1 cellular context compared by ENCODE assay signal in the genomic region with DNA sequence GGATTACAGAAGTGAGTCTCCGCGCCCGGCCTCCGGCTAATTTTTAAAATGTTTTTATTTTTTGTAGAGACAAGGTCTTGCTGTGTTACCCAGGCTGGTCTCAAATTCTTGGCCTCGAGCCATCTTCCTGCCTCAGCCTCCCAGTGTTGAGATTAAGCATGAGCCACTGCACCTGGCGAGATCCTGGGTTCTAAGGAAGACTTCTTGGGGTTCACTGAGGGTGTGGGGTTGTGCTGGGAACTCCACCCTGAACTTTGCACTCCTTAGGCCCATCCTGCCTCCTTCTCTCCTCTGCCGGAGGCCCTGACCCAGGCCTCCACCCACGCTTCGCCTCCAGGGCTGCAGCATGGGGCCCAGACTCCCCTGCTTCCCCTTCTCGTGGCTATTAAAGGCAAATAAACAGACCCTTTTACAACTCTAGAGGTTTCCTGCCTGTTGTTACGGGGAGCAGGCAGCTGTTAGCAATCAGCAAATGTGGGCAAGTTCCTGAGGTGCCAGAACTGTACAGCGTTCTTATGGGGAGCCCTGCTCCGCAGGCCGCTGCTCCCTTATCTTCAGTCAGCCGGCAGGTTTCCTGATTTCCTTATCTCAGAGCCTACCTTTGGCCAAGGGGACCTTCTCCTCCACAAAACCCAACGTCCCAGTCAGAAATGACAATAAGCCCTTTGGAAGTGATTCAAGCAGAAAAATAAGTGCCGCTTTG.
A peak's percentile ranks its signal among the peaks of the same experiment; 100 is the strongest.
TF ChIP-seq lines count a peak whose summit lies in the region.

No MANE protein-coding gene starts in this region.

TF ChIP-seq in K562, 482 proteins besides CTCF, POLR2A, EP300 and RAD21 (continued from another document and continues in another):
- TF ChIP-seq, protein P1, sequence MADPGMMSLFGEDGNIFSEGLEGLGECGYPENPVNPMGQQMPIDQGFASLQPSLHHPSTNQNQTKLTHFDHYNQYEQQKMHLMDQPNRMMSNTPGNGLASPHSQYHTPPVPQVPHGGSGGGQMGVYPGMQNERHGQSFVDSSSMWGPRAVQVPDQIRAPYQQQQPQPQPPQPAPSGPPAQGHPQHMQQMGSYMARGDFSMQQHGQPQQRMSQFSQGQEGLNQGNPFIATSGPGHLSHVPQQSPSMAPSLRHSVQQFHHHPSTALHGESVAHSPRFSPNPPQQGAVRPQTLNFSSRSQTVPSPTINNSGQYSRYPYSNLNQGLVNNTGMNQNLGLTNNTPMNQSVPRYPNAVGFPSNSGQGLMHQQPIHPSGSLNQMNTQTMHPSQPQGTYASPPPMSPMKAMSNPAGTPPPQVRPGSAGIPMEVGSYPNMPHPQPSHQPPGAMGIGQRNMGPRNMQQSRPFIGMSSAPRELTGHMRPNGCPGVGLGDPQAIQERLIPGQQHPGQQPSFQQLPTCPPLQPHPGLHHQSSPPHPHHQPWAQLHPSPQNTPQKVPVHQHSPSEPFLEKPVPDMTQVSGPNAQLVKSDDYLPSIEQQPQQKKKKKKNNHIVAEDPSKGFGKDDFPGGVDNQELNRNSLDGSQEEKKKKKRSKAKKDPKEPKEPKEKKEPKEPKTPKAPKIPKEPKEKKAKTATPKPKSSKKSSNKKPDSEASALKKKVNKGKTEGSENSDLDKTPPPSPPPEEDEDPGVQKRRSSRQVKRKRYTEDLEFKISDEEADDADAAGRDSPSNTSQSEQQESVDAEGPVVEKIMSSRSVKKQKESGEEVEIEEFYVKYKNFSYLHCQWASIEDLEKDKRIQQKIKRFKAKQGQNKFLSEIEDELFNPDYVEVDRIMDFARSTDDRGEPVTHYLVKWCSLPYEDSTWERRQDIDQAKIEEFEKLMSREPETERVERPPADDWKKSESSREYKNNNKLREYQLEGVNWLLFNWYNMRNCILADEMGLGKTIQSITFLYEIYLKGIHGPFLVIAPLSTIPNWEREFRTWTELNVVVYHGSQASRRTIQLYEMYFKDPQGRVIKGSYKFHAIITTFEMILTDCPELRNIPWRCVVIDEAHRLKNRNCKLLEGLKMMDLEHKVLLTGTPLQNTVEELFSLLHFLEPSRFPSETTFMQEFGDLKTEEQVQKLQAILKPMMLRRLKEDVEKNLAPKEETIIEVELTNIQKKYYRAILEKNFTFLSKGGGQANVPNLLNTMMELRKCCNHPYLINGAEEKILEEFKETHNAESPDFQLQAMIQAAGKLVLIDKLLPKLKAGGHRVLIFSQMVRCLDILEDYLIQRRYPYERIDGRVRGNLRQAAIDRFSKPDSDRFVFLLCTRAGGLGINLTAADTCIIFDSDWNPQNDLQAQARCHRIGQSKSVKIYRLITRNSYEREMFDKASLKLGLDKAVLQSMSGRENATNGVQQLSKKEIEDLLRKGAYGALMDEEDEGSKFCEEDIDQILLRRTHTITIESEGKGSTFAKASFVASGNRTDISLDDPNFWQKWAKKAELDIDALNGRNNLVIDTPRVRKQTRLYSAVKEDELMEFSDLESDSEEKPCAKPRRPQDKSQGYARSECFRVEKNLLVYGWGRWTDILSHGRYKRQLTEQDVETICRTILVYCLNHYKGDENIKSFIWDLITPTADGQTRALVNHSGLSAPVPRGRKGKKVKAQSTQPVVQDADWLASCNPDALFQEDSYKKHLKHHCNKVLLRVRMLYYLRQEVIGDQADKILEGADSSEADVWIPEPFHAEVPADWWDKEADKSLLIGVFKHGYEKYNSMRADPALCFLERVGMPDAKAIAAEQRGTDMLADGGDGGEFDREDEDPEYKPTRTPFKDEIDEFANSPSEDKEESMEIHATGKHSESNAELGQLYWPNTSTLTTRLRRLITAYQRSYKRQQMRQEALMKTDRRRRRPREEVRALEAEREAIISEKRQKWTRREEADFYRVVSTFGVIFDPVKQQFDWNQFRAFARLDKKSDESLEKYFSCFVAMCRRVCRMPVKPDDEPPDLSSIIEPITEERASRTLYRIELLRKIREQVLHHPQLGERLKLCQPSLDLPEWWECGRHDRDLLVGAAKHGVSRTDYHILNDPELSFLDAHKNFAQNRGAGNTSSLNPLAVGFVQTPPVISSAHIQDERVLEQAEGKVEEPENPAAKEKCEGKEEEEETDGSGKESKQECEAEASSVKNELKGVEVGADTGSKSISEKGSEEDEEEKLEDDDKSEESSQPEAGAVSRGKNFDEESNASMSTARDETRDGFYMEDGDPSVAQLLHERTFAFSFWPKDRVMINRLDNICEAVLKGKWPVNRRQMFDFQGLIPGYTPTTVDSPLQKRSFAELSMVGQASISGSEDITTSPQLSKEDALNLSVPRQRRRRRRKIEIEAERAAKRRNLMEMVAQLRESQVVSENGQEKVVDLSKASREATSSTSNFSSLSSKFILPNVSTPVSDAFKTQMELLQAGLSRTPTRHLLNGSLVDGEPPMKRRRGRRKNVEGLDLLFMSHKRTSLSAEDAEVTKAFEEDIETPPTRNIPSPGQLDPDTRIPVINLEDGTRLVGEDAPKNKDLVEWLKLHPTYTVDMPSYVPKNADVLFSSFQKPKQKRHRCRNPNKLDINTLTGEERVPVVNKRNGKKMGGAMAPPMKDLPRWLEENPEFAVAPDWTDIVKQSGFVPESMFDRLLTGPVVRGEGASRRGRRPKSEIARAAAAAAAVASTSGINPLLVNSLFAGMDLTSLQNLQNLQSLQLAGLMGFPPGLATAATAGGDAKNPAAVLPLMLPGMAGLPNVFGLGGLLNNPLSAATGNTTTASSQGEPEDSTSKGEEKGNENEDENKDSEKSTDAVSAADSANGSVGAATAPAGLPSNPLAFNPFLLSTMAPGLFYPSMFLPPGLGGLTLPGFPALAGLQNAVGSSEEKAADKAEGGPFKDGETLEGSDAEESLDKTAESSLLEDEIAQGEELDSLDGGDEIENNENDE (IDR thresholded peaks at IDR 0.05; ENCODE audit: low read depth, low read length) = no peak
- TF ChIP-seq HDAC1 (IDR thresholded peaks at IDR 0.05) = 0 out of 4 replicates have a peak, but pooled peaks of 1 of the 2 experiments have one; percentile 38
- no peak for TF ChIP-seq BRF1 (IDR thresholded peaks at IDR 0.05; ENCODE audit: borderline replicate concordance, extremely low read depth, insufficient read length)
- peak in 1 of 2 experiments; percentile 24; a peak in 1 of 4 replicates for TF ChIP-seq FOXA3 (CRISPR knock-in tag; conservative IDR thresholded peaks at IDR 0.05 in 1 of 2, IDR thresholded peaks at IDR 0.05 in 1 of 2)
- no peak for TF ChIP-seq BMI1 (IDR thresholded peaks at IDR 0.05; ENCODE audit: low read length)
- no peak for TF ChIP-seq HINFP (tag; conservative IDR thresholded peaks at IDR 0.05; ENCODE audit: low read depth)
- TF ChIP-seq TBL1XR1 (IDR thresholded peaks at IDR 0.05; ENCODE audit: low read length in 2 of 2) = peak in 1 of 2 experiments; percentile 14; a peak in 1 of 4 replicates
- no peak for TF ChIP-seq ZKSCAN3 (CRISPR knock-in tag; IDR thresholded peaks at IDR 0.05)
- no peak for TF ChIP-seq MEF2A (IDR thresholded peaks at IDR 0.05; ENCODE audit: control insufficient read depth, low read depth, low read length)
- no peak for TF ChIP-seq BDP1 (IDR thresholded peaks at IDR 0.05; ENCODE audit: insufficient read depth, insufficient read length)
- TF ChIP-seq AFF4 (CRISPR knock-in tag; IDR thresholded peaks at IDR 0.05) = no peak
- TF ChIP-seq, protein P2, sequence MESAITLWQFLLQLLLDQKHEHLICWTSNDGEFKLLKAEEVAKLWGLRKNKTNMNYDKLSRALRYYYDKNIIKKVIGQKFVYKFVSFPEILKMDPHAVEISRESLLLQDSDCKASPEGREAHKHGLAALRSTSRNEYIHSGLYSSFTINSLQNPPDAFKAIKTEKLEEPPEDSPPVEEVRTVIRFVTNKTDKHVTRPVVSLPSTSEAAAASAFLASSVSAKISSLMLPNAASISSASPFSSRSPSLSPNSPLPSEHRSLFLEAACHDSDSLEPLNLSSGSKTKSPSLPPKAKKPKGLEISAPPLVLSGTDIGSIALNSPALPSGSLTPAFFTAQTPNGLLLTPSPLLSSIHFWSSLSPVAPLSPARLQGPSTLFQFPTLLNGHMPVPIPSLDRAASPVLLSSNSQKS (CRISPR knock-in tag; IDR thresholded peaks at IDR 0.05) = no peak
- peak; percentile 71; the same call in 1 of the 2 replicates for TF ChIP-seq SMARCA4 (IDR thresholded peaks at IDR 0.05)
- TF ChIP-seq POLR3A (IDR thresholded peaks at IDR 0.05; ENCODE audit: borderline replicate concordance, extremely low read depth, insufficient read depth, insufficient read length) = no peak
- peak; percentile 65; the same call in 1 of the 2 replicates for TF ChIP-seq KLF16 (IDR thresholded peaks at IDR 0.05)
- TF ChIP-seq, protein P3, sequence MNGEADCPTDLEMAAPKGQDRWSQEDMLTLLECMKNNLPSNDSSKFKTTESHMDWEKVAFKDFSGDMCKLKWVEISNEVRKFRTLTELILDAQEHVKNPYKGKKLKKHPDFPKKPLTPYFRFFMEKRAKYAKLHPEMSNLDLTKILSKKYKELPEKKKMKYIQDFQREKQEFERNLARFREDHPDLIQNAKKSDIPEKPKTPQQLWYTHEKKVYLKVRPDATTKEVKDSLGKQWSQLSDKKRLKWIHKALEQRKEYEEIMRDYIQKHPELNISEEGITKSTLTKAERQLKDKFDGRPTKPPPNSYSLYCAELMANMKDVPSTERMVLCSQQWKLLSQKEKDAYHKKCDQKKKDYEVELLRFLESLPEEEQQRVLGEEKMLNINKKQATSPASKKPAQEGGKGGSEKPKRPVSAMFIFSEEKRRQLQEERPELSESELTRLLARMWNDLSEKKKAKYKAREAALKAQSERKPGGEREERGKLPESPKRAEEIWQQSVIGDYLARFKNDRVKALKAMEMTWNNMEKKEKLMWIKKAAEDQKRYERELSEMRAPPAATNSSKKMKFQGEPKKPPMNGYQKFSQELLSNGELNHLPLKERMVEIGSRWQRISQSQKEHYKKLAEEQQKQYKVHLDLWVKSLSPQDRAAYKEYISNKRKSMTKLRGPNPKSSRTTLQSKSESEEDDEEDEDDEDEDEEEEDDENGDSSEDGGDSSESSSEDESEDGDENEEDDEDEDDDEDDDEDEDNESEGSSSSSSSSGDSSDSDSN (IDR thresholded peaks at IDR 0.05; ENCODE audit: borderline replicate concordance in 1 of 2, low read depth in 2 of 2, low read length in 2 of 2) = no peak
- TF ChIP-seq SRSF9 (IDR thresholded peaks at IDR 0.05; ENCODE audit: borderline replicate concordance, low read depth, low read length) = no peak
- TF ChIP-seq, protein P4, sequence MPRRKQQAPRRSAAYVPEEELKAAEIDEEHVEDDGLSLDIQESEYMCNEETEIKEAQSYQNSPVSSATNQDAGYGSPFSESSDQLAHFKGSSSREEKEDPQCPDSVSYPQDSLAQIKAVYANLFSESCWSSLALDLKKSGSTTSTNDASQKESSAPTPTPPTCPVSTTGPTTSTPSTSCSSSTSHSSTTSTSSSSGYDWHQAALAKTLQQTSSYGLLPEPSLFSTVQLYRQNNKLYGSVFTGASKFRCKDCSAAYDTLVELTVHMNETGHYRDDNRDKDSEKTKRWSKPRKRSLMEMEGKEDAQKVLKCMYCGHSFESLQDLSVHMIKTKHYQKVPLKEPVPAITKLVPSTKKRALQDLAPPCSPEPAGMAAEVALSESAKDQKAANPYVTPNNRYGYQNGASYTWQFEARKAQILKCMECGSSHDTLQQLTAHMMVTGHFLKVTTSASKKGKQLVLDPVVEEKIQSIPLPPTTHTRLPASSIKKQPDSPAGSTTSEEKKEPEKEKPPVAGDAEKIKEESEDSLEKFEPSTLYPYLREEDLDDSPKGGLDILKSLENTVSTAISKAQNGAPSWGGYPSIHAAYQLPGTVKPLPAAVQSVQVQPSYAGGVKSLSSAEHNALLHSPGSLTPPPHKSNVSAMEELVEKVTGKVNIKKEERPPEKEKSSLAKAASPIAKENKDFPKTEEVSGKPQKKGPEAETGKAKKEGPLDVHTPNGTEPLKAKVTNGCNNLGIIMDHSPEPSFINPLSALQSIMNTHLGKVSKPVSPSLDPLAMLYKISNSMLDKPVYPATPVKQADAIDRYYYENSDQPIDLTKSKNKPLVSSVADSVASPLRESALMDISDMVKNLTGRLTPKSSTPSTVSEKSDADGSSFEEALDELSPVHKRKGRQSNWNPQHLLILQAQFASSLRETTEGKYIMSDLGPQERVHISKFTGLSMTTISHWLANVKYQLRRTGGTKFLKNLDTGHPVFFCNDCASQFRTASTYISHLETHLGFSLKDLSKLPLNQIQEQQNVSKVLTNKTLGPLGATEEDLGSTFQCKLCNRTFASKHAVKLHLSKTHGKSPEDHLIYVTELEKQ (CRISPR knock-in tag; IDR thresholded peaks at IDR 0.05) = no peak
- TF ChIP-seq PHF8 (IDR thresholded peaks at IDR 0.05; ENCODE audit: borderline replicate concordance, low read length) = no peak
